In the genomic region with DNA sequence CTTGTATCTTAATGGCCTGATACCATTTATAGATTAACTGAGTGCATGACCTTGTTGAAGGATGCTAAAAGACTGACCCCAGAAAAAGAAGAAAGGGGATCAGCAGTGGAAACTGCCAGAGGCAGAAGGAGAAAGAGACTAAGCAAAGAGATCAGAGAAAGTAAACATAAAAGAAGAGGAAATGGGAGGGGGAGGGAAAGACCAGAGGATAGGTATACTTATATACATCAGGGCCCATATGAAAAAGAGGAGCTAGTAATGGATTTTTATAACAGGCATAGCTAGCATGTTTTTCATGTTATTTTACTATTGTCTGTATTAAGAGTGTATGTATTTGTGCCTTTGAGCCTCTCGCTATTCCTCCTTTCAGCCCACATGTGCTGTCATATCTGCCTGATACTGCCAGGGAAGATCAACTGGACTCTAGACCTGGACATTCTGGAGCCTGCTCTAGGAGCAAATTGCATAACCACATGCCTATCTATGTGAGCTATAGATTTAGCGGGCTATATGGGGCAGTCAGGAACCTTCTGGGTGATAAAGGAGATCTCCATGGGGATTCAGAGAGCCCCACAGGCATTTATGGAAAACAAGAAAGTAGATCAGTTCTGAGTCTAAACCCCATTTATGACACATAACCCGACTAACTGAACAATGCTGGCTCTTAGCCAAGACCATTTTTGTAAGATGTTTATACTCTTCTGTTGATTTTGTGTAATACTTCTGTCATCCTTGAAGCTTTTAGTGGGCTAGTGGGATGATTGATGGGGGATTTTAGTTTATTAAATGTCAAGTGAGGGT, we compare ENCODE assay signal across 18 cellular contexts. TPM values are rescaled to one million over a fixed set of nuclear protein-coding genes. Genes with fewer than 3 reads are reported as not detected.
A peak's percentile ranks its signal among the peaks of the same experiment; 100 is the strongest.
DNase-seq lines count a peak whose midpoint lies in the region; TF ChIP-seq lines count a peak whose summit lies in the region.
"Had no signal": no experiment of that assay in that cellular context is flagged by ENCODE, and none has a peak within 500 bp of the region (broad histone marks: within the 10 kb centered on the region; RNA-seq: fewer than 3 reads in every experiment).

No MANE protein-coding gene starts in this region.

- DNase-seq in Daoy (ENCODE audit: low read depth): peak; percentile 30
- peak; percentile 35 for DNase-seq in NCI-H226
- DNase-seq in fibroblast of mammary gland (ENCODE audit: low read depth): peak; percentile 55
- no peak for DNase-seq in NCI-H128 (lab: John Stamatoyannopoulos, UW; ENCODE audit: unreplicated experiment)
- no peak for DNase-seq in NCI-H187 (lab: John Stamatoyannopoulos, UW)
- no peak for DNase-seq in DMS79 (lab: John Stamatoyannopoulos, UW)
- DNase-seq: activated CD4-positive, alpha-beta T cell treated with anti-CD3 and anti-CD28 coated beads, Interleukin-2, amount 50 U/mL, for 48 hours; aorta; Calu3; NCI-H2029 treated with DMSO at 0.1 percent for 48 hours; NK-92 treated with Interleukin-12 subunit alpha and Interleukin-12 subunit beta, amount 100 ng/mL, for 24 hours; stimulated activated CD4-positive, alpha-beta T cell treated with anti-CD3 and anti-CD28 coated beads, Interleukin-2, amount 100 ng/mL, for 48 hours; upper lobe of right lung had no signal

- TF ChIP-seq CTCF in fibroblast of mammary gland (conservative IDR thresholded peaks at IDR 0.05; ENCODE audit: control insufficient read depth, insufficient read depth, low read depth, low read length): no peak

- no peak overlapping the region for H3K4me3 ChIP-seq in fibroblast of mammary gland (ENCODE audit: control insufficient read depth, low read depth, low read length)
- H3K4me3 ChIP-seq: HAP-1, lung, SJCRH30, upper lobe of right lung had no signal

RNA-seq across cellular contexts. Expression of gene SNX12, which starts 13.4 kb away (rescaled TPM):
- 38.5 and 46.1 TPM in 2 replicates for total RNA-seq in Daoy (2014; rRNA removed; shearing (Covaris generic))

RNA-seq across cellular contexts. Expression of gene FOXO4, which starts 14.1 kb away (rescaled TPM):
- 0.69 and 2.9 TPM in 2 replicates for total RNA-seq in Daoy (2014; rRNA removed; shearing (Covaris generic))

RNA-seq across cellular contexts. Expression of gene CXorf65, which starts 25.0 kb away (rescaled TPM):
- total RNA-seq in Daoy (2014; rRNA removed; shearing (Covaris generic)): not detected in 2 replicates
- total RNA-seq: aorta, Calu3, dermis microvascular lymphatic vessel endothelial cell, fibroblast of villous mesenchyme, lung, upper lobe of right lung had no signal

RNA-seq across cellular contexts. Expression of gene IL2RG, which starts 29.8 kb away (rescaled TPM):
- total RNA-seq in Daoy (2014; rRNA removed; shearing (Covaris generic)): not detected in 2 replicates
- total RNA-seq: fibroblast of villous mesenchyme had no signal

RNA-seq across cellular contexts. Expression of gene MED12, which starts 36.8 kb away (rescaled TPM):
- total RNA-seq in Daoy (2014; rRNA removed; shearing (Covaris generic)): 14.7 and 17.7 TPM in 2 replicates

Comparison
In these comparisons a context has a peak if more than half of its experiments do, and no peak if none do; other contexts are left out.
1. DNase-seq: peak in Daoy (single experiment), NCI-H226 (single experiment) and fibroblast of mammary gland (single experiment); none in NCI-H128 (single experiment), NCI-H187 (0 of 2) and DMS79 (single experiment).